In the genomic region with DNA sequence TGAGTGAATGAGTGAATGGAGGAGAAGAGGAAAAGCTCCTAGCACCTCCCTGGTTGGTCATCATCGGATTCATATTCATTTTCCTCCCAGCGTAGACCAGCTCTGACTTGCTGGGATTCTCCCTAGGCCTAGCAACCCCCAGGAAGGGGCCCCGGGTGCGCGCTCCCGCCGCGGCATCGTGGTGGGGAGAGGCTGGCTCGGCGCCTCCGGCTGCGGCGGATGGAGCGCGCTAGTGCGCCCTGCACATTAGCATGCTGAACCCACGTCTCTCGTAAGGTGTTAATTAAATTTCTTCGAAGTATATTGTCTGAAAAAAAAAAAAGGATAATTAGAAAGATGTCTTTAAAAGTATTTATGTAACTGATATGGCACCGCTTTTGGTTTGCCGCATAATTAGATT, we compare ENCODE assay signal across 29 cellular contexts. TPM values are rescaled to one million over a fixed set of nuclear protein-coding genes. Genes with fewer than 3 reads are reported as not detected.
"Had no signal": no experiment of that assay in that cellular context is flagged by ENCODE, and none has a peak within 500 bp of the region (broad histone marks: within the 10 kb centered on the region; RNA-seq: fewer than 3 reads in every experiment).

No MANE protein-coding gene starts in this region.

- H3K9me3 Mint-ChIP-seq: mesothelial cell of epicardium; naive B cell; natural killer cell; nephron progenitor cell; stimulated activated naive B cell treated with anti-CD40 and anti-IgM and Interleukin-4, amounts not matched to agents 10 μg/mL and 1 μg/mL and 100 μg/mL, for 72 hours had no signal

- DNase-seq: heart right ventricle; left colon; mesendoderm; naive B cell; natural killer cell; nephron progenitor cell; retina; right cardiac atrium; stimulated activated CD4-positive, alpha-beta T cell treated with anti-CD3 and anti-CD28 coated beads, Interleukin-12 subunit alpha, Interleukin-12 subunit beta, amount 100 ng/mL, for 4 hours; stimulated activated CD4-positive, alpha-beta T cell treated with anti-CD3 and anti-CD28 coated beads, Interleukin-15, amount 100 ng/mL, for 24 hours; stimulated activated CD4-positive, alpha-beta T cell treated with anti-CD3 and anti-CD28 coated beads, Interleukin-2, amount 100 ng/mL, for 24 hours; stimulated activated CD4-positive, alpha-beta T cell treated with anti-CD3 and anti-CD28 coated beads, Interleukin-4, amount 100 ng/mL, for 1 hour; stimulated activated naive B cell treated with anti-CD40 and anti-IgM and Interleukin-4, amounts not matched to agents 10 μg/mL and 1 μg/mL and 100 μg/mL, for 72 hours; stimulated activated naive CD8-positive, alpha-beta T cell treated with anti-CD3 and anti-CD28 coated beads, Interleukin-15, Interleukin-2, amounts not matched to agents 100 U/mL and 50 U/mL, for 24 hours; stomach; trophoblast cell had no signal

- H3K27ac Mint-ChIP-seq: mesothelial cell of epicardium; naive B cell; natural killer cell; nephron progenitor cell; stimulated activated naive B cell treated with anti-CD40 and anti-IgM and Interleukin-4, amounts not matched to agents 10 μg/mL and 1 μg/mL and 100 μg/mL, for 72 hours had no signal

- H3K4me1 Mint-ChIP-seq: mesothelial cell of epicardium; natural killer cell; stimulated activated naive B cell treated with anti-CD40 and anti-IgM and Interleukin-4, amounts not matched to agents 10 μg/mL and 1 μg/mL and 100 μg/mL, for 72 hours had no signal

- H3K4me1 ChIP-seq: heart right ventricle, left lung, tibial artery, upper lobe of right lung had no signal

- H2AFZ ChIP-seq: hepatocyte had no signal

- H3K27me3 ChIP-seq: ovary had no signal

- H3K79me2 ChIP-seq: hepatocyte had no signal

- H3K4me3 ChIP-seq: heart right ventricle, hepatocyte, left lung, lung, ovary, prostate gland, smooth muscle cell, stomach, thoracic aorta, tibial artery, upper lobe of right lung had no signal

- H3K4me2 ChIP-seq: hepatocyte, smooth muscle cell had no signal

- H3K36me3 ChIP-seq: heart right ventricle, left lung, ovary, prostate gland, stomach, thoracic aorta, tibial artery, upper lobe of right lung had no signal

- ATAC-seq: heart right ventricle; left colon; left lung; natural killer cell; right cardiac atrium; stimulated activated naive B cell treated with anti-CD40 and anti-IgM and Interleukin-4, amounts not matched to agents 10 μg/mL and 1 μg/mL and 100 μg/mL, for 72 hours; stimulated activated naive CD8-positive, alpha-beta T cell treated with anti-CD3 and anti-CD28 coated beads, Interleukin-15, Interleukin-2, amounts not matched to agents 100 U/mL and 50 U/mL, for 24 hours; upper lobe of right lung had no signal

- H3K27ac ChIP-seq: heart right ventricle, hepatocyte, left lung, ovary, prostate gland, stomach, thoracic aorta, tibial artery, upper lobe of right lung had no signal

- H3K9me3 ChIP-seq: heart right ventricle, left lung, ovary, prostate gland, stomach, thoracic aorta, tibial artery, upper lobe of right lung had no signal

- H3K36me3 Mint-ChIP-seq: mesothelial cell of epicardium; naive B cell; natural killer cell; stimulated activated naive B cell treated with anti-CD40 and anti-IgM and Interleukin-4, amounts not matched to agents 10 μg/mL and 1 μg/mL and 100 μg/mL, for 72 hours had no signal

- H3K4me3 Mint-ChIP-seq: mesothelial cell of epicardium; naive B cell; natural killer cell; nephron progenitor cell; stimulated activated naive B cell treated with anti-CD40 and anti-IgM and Interleukin-4, amounts not matched to agents 10 μg/mL and 1 μg/mL and 100 μg/mL, for 72 hours had no signal

RNA-seq across cellular contexts. Expression of a gene that starts 21.6 kb away (rescaled TPM):
- total RNA-seq: heart right ventricle, left colon, left lung, mononuclear cell, natural killer cell, omental fat pad, smooth muscle cell, thoracic aorta, upper lobe of right lung had no signal
- polyA plus RNA-seq: keratinocyte, smooth muscle cell had no signal
